8 cellular contexts compared by ENCODE assay signal in genomic region chr7:6446977-6447588, GRCh38. TPM values are rescaled to one million over a fixed set of nuclear protein-coding genes. Genes with fewer than 3 reads are reported as not detected.
DNase-seq lines count a peak whose midpoint lies in the region; ATAC-seq and TF ChIP-seq lines count a peak whose summit lies in the region.

No MANE protein-coding gene starts in this region.

- no peak for TF ChIP-seq CTCF in foreskin keratinocyte (conservative IDR thresholded peaks at IDR 0.05)
- TF ChIP-seq CTCF in neural crest cell (conservative IDR thresholded peaks at IDR 0.05): no peak

- H3K27me3 ChIP-seq in HUES6 (ENCODE audit: control insufficient read depth, insufficient read depth, low read length) (no peaks in the 10 kb centered on the region), foreskin keratinocyte (no peaks in the 10 kb centered on the region)

- H3K4me1 Mint-ChIP-seq in activated naive CD4-positive, alpha-beta T cell treated with anti-CD3 and anti-CD28 coated beads for 36 hours (ENCODE audit: low read depth): peaks cover 42% of the 10 kb centered on the region
- peaks cover 25% of the 10 kb centered on the region for H3K4me1 Mint-ChIP-seq in neural crest cell

- peak overlapping the region; percentile 89 for H3K27ac Mint-ChIP-seq in activated naive CD4-positive, alpha-beta T cell treated with anti-CD3 and anti-CD28 coated beads for 36 hours
- H3K27ac Mint-ChIP-seq in neural crest cell (ENCODE audit: unreplicated experiment): peak overlapping the region; percentile 96

- no peaks in the 10 kb centered on the region for H3K9me3 ChIP-seq in HUES6 (ENCODE audit: control insufficient read depth, insufficient read depth, low read depth, low read length)

- H3K27ac ChIP-seq in HUES6 (ENCODE audit: low read depth, low read length): peak overlapping the region; percentile 70; the same call in 1 of the 2 replicates
- H3K27ac ChIP-seq in foreskin keratinocyte: no peak overlapping the region

- peak overlapping the region; percentile 81 for H3K4me3 ChIP-seq in HUES6 (ENCODE audit: low read depth, low read length)

- ATAC-seq in GM21619 (IDR thresholded peaks at IDR 0.05; ENCODE audit: unreplicated experiment): peak; percentile 25
- peak; percentile 49 for ATAC-seq in foreskin keratinocyte
- ATAC-seq in GM21528 (IDR thresholded peaks at IDR 0.05; ENCODE audit: low FRiP score, unreplicated experiment): no peak

- peak; percentile 75 for DNase-seq in DMS153 treated with DMSO at 0.1 percent for 48 hours (lab: John Stamatoyannopoulos, UW; ENCODE audit: unreplicated experiment)
- peak; percentile 85 for DNase-seq in OCI-M1 (lab: John Stamatoyannopoulos, UW)
- DNase-seq in activated naive CD4-positive, alpha-beta T cell treated with anti-CD3 and anti-CD28 coated beads for 36 hours: peak; percentile 47
- DNase-seq in foreskin keratinocyte: peak; percentile 82 to 88
- peak; percentile 15 for DNase-seq in neural crest cell (ENCODE audit: low read depth, low spot score)

- intact Hi-C loops in activated naive CD4-positive, alpha-beta T cell treated with anti-CD3 and anti-CD28 coated beads for 36 hours (cut with micrococcal nuclease): loop anchor here (5.0 kb wide), 1 partner anchor 750 kb away; no protein-coding TSS in a partner anchor

- no peaks in the 10 kb centered on the region for H3K27me3 Mint-ChIP-seq in activated naive CD4-positive, alpha-beta T cell treated with anti-CD3 and anti-CD28 coated beads for 36 hours (ENCODE audit: low read depth)
- H3K27me3 Mint-ChIP-seq in neural crest cell (ENCODE audit: low read depth): no peaks in the 10 kb centered on the region

- H3K4me1 ChIP-seq in HUES6 (ENCODE audit: control insufficient read depth, insufficient read depth, low read length) (no peaks in the 10 kb centered on the region), foreskin keratinocyte (peaks cover 19% of the 10 kb centered on the region)

- no peaks in the 10 kb centered on the region for H3K9me3 Mint-ChIP-seq in activated naive CD4-positive, alpha-beta T cell treated with anti-CD3 and anti-CD28 coated beads for 36 hours
- H3K9me3 Mint-ChIP-seq in neural crest cell: no peaks in the 10 kb centered on the region

- H3K36me3 Mint-ChIP-seq in activated naive CD4-positive, alpha-beta T cell treated with anti-CD3 and anti-CD28 coated beads for 36 hours (ENCODE audit: low read depth): peaks cover 25% of the 10 kb centered on the region
- peaks cover 13% of the 10 kb centered on the region for H3K36me3 Mint-ChIP-seq in neural crest cell (ENCODE audit: low read depth)

- CTCF ChIA-PET in activated naive CD4-positive, alpha-beta T cell treated with anti-CD3 and anti-CD28 coated beads for 36 hours (lab: Charles Lee): interaction anchor here (1.0 kb wide), 1 partner anchor 10 kb away, joined by 4 read pairs; no protein-coding TSS in a partner anchor

- H3K9ac ChIP-seq in HUES6 (ENCODE audit: low read length): peak overlapping the region; percentile 78

- H3K4me3 Mint-ChIP-seq in activated naive CD4-positive, alpha-beta T cell treated with anti-CD3 and anti-CD28 coated beads for 36 hours: peak overlapping the region; percentile 91
- peak overlapping the region; percentile 94 for H3K4me3 Mint-ChIP-seq in neural crest cell

- peaks cover 37% of the 10 kb centered on the region for H3K36me3 ChIP-seq in HUES6 (ENCODE audit: control insufficient read depth, insufficient read depth, low read length)

RNA-seq across cellular contexts. Expression of gene DAGLB, which starts 0.7 kb away (rescaled TPM):
- 10 to 100 TPM; 13.1 to 13.6 TPM for total RNA-seq in activated naive CD4-positive, alpha-beta T cell treated with anti-CD3 and anti-CD28 coated beads for 36 hours
- total RNA-seq in foreskin keratinocyte (12.8 and 13.0 TPM in 2 replicates), neural crest cell (33.0 and 36.0 TPM in 2 replicates)
- 10.1 and 11.8 TPM in 2 replicates for polyA plus RNA-seq in foreskin keratinocyte

RNA-seq across cellular contexts. Expression of gene KDELR2, which starts 36.9 kb away (rescaled TPM):
- total RNA-seq in activated naive CD4-positive, alpha-beta T cell treated with anti-CD3 and anti-CD28 coated beads for 36 hours: 10 to 100 TPM; 57.2 TPM
- total RNA-seq in foreskin keratinocyte (140 and 157 TPM in 2 replicates), neural crest cell (100 and 108 TPM in 2 replicates)
- polyA plus RNA-seq in foreskin keratinocyte: 112 and 126 TPM in 2 replicates

Comparison
In these comparisons a context has a peak if more than half of its experiments do, and no peak if none do; other contexts are left out.
1. DNase-seq: peak in every context shown above with its lines; median percentile 85 in OCI-M1; 85 in foreskin keratinocyte; 75 in DMS153 treated with DMSO at 0.1 percent for 48 hours; 47 in activated naive CD4-positive, alpha-beta T cell treated with anti-CD3 and anti-CD28 coated beads for 36 hours; 15 in neural crest cell.